Comparison of ENCODE assay signal across 22 cellular contexts in the genomic region with DNA sequence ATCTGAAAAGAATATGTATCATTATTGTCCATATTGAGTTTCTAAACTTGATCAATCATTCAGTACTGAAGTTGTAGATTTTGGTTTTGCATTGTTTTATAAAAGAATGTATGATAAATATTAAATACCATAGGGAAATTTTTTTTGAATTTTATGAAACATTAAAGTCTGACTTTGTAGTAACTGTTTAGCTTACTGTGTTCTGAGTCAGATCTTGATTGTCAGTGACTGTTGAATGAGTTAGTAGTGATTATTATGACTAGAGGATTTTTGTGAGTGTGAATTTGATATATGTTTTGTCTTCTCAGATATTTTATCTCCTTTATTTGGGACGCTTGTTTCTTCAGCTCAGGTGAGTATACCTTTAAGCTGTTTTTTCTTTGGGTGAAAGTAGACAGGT.
"Had no signal": no experiment of that assay in that cellular context is flagged by ENCODE, and none has a peak within 500 bp of the region (broad histone marks: within the 10 kb centered on the region; RNA-seq: fewer than 3 reads in every experiment).

No MANE protein-coding gene starts in this region.

- H3K27me3 ChIP-seq: neural progenitor cell, sigmoid colon, testis, uterus had no signal

- H3K9me3 ChIP-seq: sigmoid colon, testis, uterus had no signal

- H3K27ac Mint-ChIP-seq: activated CD4-positive, alpha-beta memory T cell treated with anti-CD3 and anti-CD28 coated beads for 36 hours; brain; mesothelial cell of epicardium; neural progenitor cell; stimulated activated naive B cell treated with anti-CD40 and anti-IgM and Interleukin-4, amounts not matched to agents 10 μg/mL and 1 μg/mL and 100 μg/mL, for 72 hours had no signal

- H3K9me3 Mint-ChIP-seq: activated CD4-positive, alpha-beta memory T cell treated with anti-CD3 and anti-CD28 coated beads for 36 hours; brain; mesothelial cell of epicardium; naive thymus-derived CD8-positive, alpha-beta T cell; neural progenitor cell; stimulated activated naive B cell treated with anti-CD40 and anti-IgM and Interleukin-4, amounts not matched to agents 10 μg/mL and 1 μg/mL and 100 μg/mL, for 72 hours had no signal

- H3K4me3 ChIP-seq: neural progenitor cell, sigmoid colon, smooth muscle cell, testis, uterus had no signal

- ATAC-seq: left ventricle myocardium superior; naive thymus-derived CD8-positive, alpha-beta T cell; stimulated activated naive B cell treated with anti-CD40 and anti-IgM and Interleukin-4, amounts not matched to agents 10 μg/mL and 1 μg/mL and 100 μg/mL, for 72 hours had no signal

- DNase-seq: activated CD4-positive, alpha-beta memory T cell treated with anti-CD3 and anti-CD28 coated beads for 36 hours; activated CD4-positive, alpha-beta T cell treated with anti-CD3 and anti-CD28 coated beads for 48 hours; aorta; effector CD4-positive, alpha-beta T cell; erythroblast; foreskin fibroblast; glutamatergic neuron; hypothalamus; left ventricle myocardium superior; mammary epithelial cell; naive thymus-derived CD8-positive, alpha-beta T cell; retina; sigmoid colon; stimulated activated CD4-positive, alpha-beta T cell treated with anti-CD3 and anti-CD28 coated beads, Interleukin-15, amount 100 ng/mL, for 24 hours; stimulated activated naive B cell treated with anti-CD40 and anti-IgM and Interleukin-4, amounts not matched to agents 10 μg/mL and 1 μg/mL and 100 μg/mL, for 72 hours; testis; trophoblast cell; uterus had no signal

- H3K4me1 ChIP-seq: neural progenitor cell, sigmoid colon, testis, uterus had no signal

- H3K4me3 Mint-ChIP-seq: activated CD4-positive, alpha-beta memory T cell treated with anti-CD3 and anti-CD28 coated beads for 36 hours; brain; mesothelial cell of epicardium; naive thymus-derived CD8-positive, alpha-beta T cell; neural progenitor cell; stimulated activated naive B cell treated with anti-CD40 and anti-IgM and Interleukin-4, amounts not matched to agents 10 μg/mL and 1 μg/mL and 100 μg/mL, for 72 hours had no signal

- H3K9ac ChIP-seq: neural progenitor cell had no signal

- H3K27ac ChIP-seq: neural progenitor cell, sigmoid colon, testis, uterus had no signal

- H3K36me3 ChIP-seq: uterus had no signal

- H3K27me3 Mint-ChIP-seq: activated CD4-positive, alpha-beta memory T cell treated with anti-CD3 and anti-CD28 coated beads for 36 hours; brain; naive thymus-derived CD8-positive, alpha-beta T cell; stimulated activated naive B cell treated with anti-CD40 and anti-IgM and Interleukin-4, amounts not matched to agents 10 μg/mL and 1 μg/mL and 100 μg/mL, for 72 hours had no signal
